In genomic region chr2:11132036-11132671, GRCh38 we compare ENCODE assay signal across 8 cellular contexts. TPM values are rescaled to one million over a fixed set of nuclear protein-coding genes. Genes with fewer than 3 reads are reported as not detected.
A peak's percentile ranks its signal among the peaks of the same experiment; 100 is the strongest.
DNase-seq lines count a peak whose midpoint lies in the region; ATAC-seq, FAIRE-seq and TF ChIP-seq lines count a peak whose summit lies in the region.

No MANE protein-coding gene starts in this region.

- H4K20me1 ChIP-seq in GM23248 (ENCODE audit: insufficient read depth): no peaks in the 10 kb centered on the region
- no peaks in the 10 kb centered on the region for H4K20me1 ChIP-seq in endothelial cell of umbilical vein (replicated peaks; ENCODE audit: control insufficient read depth, extremely low read depth, insufficient read depth, low read length)

- TF ChIP-seq POLR2A in endothelial cell of umbilical vein (IDR thresholded peaks at IDR 0.05; ENCODE audit: low read depth, low read length) (no peak), sigmoid colon (IDR thresholded peaks at IDR 0.05) (no peak)

- WGBS in GM23248 (ENCODE audit: low coverage in 1 of 2, low lambda C conversion rate in 2 of 2, missing lambda C conversion rate in 2 of 2), 2 experiments: 71% methylated on average over 19 of the region's 19 CpGs
- 76 to 78% methylated on average over 19 of the region's 19 CpGs for WGBS in sigmoid colon, 2 donors

- H3K79me2 ChIP-seq in GM23248 (ENCODE audit: insufficient read depth): no peaks in the 10 kb centered on the region
- no peaks in the 10 kb centered on the region for H3K79me2 ChIP-seq in endothelial cell of umbilical vein (ENCODE audit: control insufficient read depth, insufficient read depth, low read length)

- DNase-seq in GM23248: no peak
- DNase-seq in SK-N-MC (ENCODE audit: low read depth, low spot score): no peak
- DNase-seq in endothelial cell of umbilical vein (ENCODE audit: low read depth, low spot score): no peak
- peak; percentile 46 for DNase-seq in sigmoid colon
- no peak for DNase-seq in retina

- no peak for TF ChIP-seq EP300 in sigmoid colon (IDR thresholded peaks at IDR 0.05)

- H3K36me3 ChIP-seq in GM23248 (ENCODE audit: low read depth) (no peaks in the 10 kb centered on the region), SK-N-MC (ENCODE audit: insufficient read depth, low read length) (no peaks in the 10 kb centered on the region), endothelial cell of umbilical vein (ENCODE audit: control insufficient read depth in 2 of 2, extremely low read depth in 1 of 2, insufficient read depth in 2 of 2, low read length in 2 of 2) (no peaks in the 10 kb centered on the region), sigmoid colon (no peaks in the 10 kb centered on the region)

- H3K9me1 ChIP-seq in endothelial cell of umbilical vein (replicated peaks; ENCODE audit: control insufficient read depth, extremely low read depth, insufficient read depth, low read length): no peaks in the 10 kb centered on the region

- intact Hi-C loops in endothelial cell of umbilical vein (cut with micrococcal nuclease): loop anchor here (1.0 to 10.0 kb wide), 7 partner anchors 23 to 613 kb away; partner anchors contain the start of genes LPIN1 and SLC66A3
- intact Hi-C loops in sigmoid colon (cut with DNase I): loop anchor here (1.0 to 5.0 kb wide), 6 partner anchors 60 to 450 kb away; partner anchors contain the start of gene ROCK2

- H3K27me3 ChIP-seq in GM23248 (replicated peaks; ENCODE audit: insufficient read depth) (no peaks in the 10 kb centered on the region), endothelial cell of umbilical vein (ENCODE audit: control insufficient read depth in 2 of 2, insufficient read depth in 2 of 2, low read length in 2 of 2) (peaks cover 7 to 8% of the 10 kb centered on the region in 2 experiments), sigmoid colon (no peaks in the 10 kb centered on the region)

- no peak for ATAC-seq in HG02870 (IDR thresholded peaks at IDR 0.05; ENCODE audit: unreplicated experiment)
- ATAC-seq in HG03039 (IDR thresholded peaks at IDR 0.05; ENCODE audit: unreplicated experiment): no peak
- ATAC-seq in HG03571 (IDR thresholded peaks at IDR 0.05; ENCODE audit: unreplicated experiment): no peak

- H3K4me3 ChIP-seq in GM23248 (peak overlapping the region; percentile 70), SK-N-MC (peak overlapping the region; percentile 73), endothelial cell of umbilical vein (replicated peaks in 1 of 3; ENCODE audit: insufficient read depth in 1 of 3, low read depth in 1 of 3, low read length in 3 of 3) (no peak overlapping the region), sigmoid colon (peak overlapping the region in 2 of 4 donors; percentile 57)

- H3F3A ChIP-seq in GM23248 (ENCODE audit: insufficient read depth): no peaks in the 10 kb centered on the region

- no peaks in the 10 kb centered on the region for H3K9me3 ChIP-seq in GM23248 (ENCODE audit: low read depth)
- no peaks in the 10 kb centered on the region for H3K9me3 ChIP-seq in SK-N-MC (ENCODE audit: low read depth, low read length)
- no peaks in the 10 kb centered on the region for H3K9me3 ChIP-seq in endothelial cell of umbilical vein (replicated peaks; ENCODE audit: control insufficient read depth, insufficient read depth, low read length)
- H3K9me3 ChIP-seq in sigmoid colon: no peaks in the 10 kb centered on the region

- no TSS peak for BruUV-seq in endothelial cell of umbilical vein (replicated peaks; lab: Mats Ljungman, UMichigan)

- no peak overlapping the region for H3K27ac ChIP-seq in GM23248
- no peak overlapping the region for H3K27ac ChIP-seq in SK-N-MC
- no peak overlapping the region for H3K27ac ChIP-seq in endothelial cell of umbilical vein (ENCODE audit: insufficient read depth, low read depth, low read length)
- H3K27ac ChIP-seq in sigmoid colon: peak overlapping the region in 1 of 4 donors; percentile 16

- H3K9ac ChIP-seq in GM23248 (peak overlapping the region; percentile 72; the same call in 1 of the 2 replicates), SK-N-MC (ENCODE audit: insufficient read length) (no peak overlapping the region), endothelial cell of umbilical vein (replicated peaks; ENCODE audit: extremely low read depth, insufficient read depth, low read length) (no peak overlapping the region)

- H3K4me2 ChIP-seq in GM23248 (ENCODE audit: unreplicated experiment) (no peak overlapping the region), endothelial cell of umbilical vein (ENCODE audit: insufficient read depth, low read length) (no peak overlapping the region)

- POLR2A ChIA-PET in endothelial cell of umbilical vein (lab: Charles Lee): interaction anchor here (0.5 to 1.2 kb wide), 3 partner anchors 95 to 334 kb away, joined by 3 to 5 read pairs (median 4); partner anchors contain the start of genes E2F6 and ROCK2

- in situ Hi-C loops in GM23248 (cut with MboI): loop anchor here (10.0 kb wide), 2 partner anchors 313 to 453 kb away; no protein-coding TSS in a partner anchor

- H2AFZ ChIP-seq in GM23248 (peak overlapping the region; percentile 71), endothelial cell of umbilical vein (ENCODE audit: low read depth, low read length) (peak overlapping the region; percentile 55)

- H3K4me1 ChIP-seq in GM23248 (ENCODE audit: insufficient read depth) (peaks cover 6% of the 10 kb centered on the region; the same call in 1 of the 2 replicates), endothelial cell of umbilical vein (ENCODE audit: control insufficient read depth, extremely low read depth, insufficient read depth, low read length) (peaks cover 28% of the 10 kb centered on the region), sigmoid colon (peaks cover 0 to 26% (median 22%) of the 10 kb centered on the region in 4 donors)

- CTCF ChIA-PET in endothelial cell of umbilical vein (lab: Charles Lee): interaction anchor here (0.7 to 22.0 kb wide), 66 partner anchors 8 to 648 kb away, joined by 3 to 738 read pairs (median 6); partner anchors contain the start of genes E2F6, NTSR2, PDIA6 and ROCK2

- no peak for FAIRE-seq in endothelial cell of umbilical vein (lab: Jason Lieb, UNC)

- H3K9me2 ChIP-seq in GM23248 (ENCODE audit: insufficient read depth): no peaks in the 10 kb centered on the region

- TF ChIP-seq CTCF in endothelial cell of umbilical vein (IDR thresholded peaks at IDR 0.05; ENCODE audit: extremely low read depth in 1 of 2, insufficient read depth in 1 of 2, low read depth in 1 of 2, low read length in 2 of 2) (no peak), sigmoid colon (IDR thresholded peaks at IDR 0.05) (no peak)

- dilution Hi-C loops in endothelial cell of umbilical vein (cut with MboI; ENCODE audit: extremely low pct_ligation_motif_present, low sequenced_read_pairs): no loop called here

TF ChIP-seq in endothelial cell of umbilical vein, 7 proteins besides CTCF, POLR2A, EP300 and RAD21:
- TF ChIP-seq MYC (IDR thresholded peaks at IDR 0.05; ENCODE audit: low read depth, low read length) (no peak), POLR2AphosphoS5 (IDR thresholded peaks at IDR 0.05; ENCODE audit: insufficient read depth, low read depth, low read length) (no peak), FOS (IDR thresholded peaks at IDR 0.05; ENCODE audit: borderline replicate concordance, insufficient read depth, low read length) (no peak), MAX (IDR thresholded peaks at IDR 0.05; ENCODE audit: insufficient read depth, insufficient read length) (no peak), JUN (IDR thresholded peaks at IDR 0.05; ENCODE audit: borderline replicate concordance, insufficient read depth, insufficient read length, low read depth) (no peak), GATA2 (IDR thresholded peaks at IDR 0.05; ENCODE audit: insufficient read depth, insufficient read length, low read depth, low read length) (no peak), EZH2 (IDR thresholded peaks at IDR 0.05; ENCODE audit: borderline replicate concordance, low read depth, low read length, severe bottlenecking) (no peak)

RNA-seq across cellular contexts. Expression of gene SLC66A3, which starts 23.1 kb away (rescaled TPM):
- total RNA-seq in GM23248 (2014; rRNA removed; shearing (Covaris generic)): 34.9 and 46.4 TPM in 2 replicates
- polyA plus RNA-seq in GM23248 (2016; fragmentation: Nextera tagmentation; extraction: Ambion mirVana) (46.8 and 53.6 TPM in 2 replicates), endothelial cell of umbilical vein (31.4 and 45.8 TPM in 2 replicates), sigmoid colon (10 to 100 TPM in 2 of 3 donors, 1 to 10 TPM in 1; 6.9 to 12.5 (median 11.4) TPM)
- total RNA-seq in endothelial cell of umbilical vein (14.3 and 16.1 TPM in 2 replicates), sigmoid colon (10 to 100 TPM; 34.3 to 71.7 (median 43.0) TPM)
- 21.4 and 22.3 TPM in 2 replicates for polyA plus RNA-seq in endothelial cell of umbilical vein (2011; cell fraction: cytosol; rRNA removed)
- 11.8 and 13.6 TPM in 2 replicates for polyA plus RNA-seq in endothelial cell of umbilical vein (2011; cell fraction: nucleus; rRNA removed)
- polyA plus RNA-seq in endothelial cell of umbilical vein (2012): 18.1 and 18.3 TPM in 2 replicates
- polyA minus RNA-seq in endothelial cell of umbilical vein: 68.0 and 74.8 TPM in 2 replicates
- 3.3 TPM for polyA minus RNA-seq in endothelial cell of umbilical vein (2011; cell fraction: cytosol; rRNA and poly(A)+ RNA removed)
- polyA minus RNA-seq in endothelial cell of umbilical vein (2011; cell fraction: nucleus; rRNA and poly(A)+ RNA removed): 10.0 and 14.9 TPM in 2 replicates

Comparison
In these comparisons a context has a peak if more than half of its experiments do, and no peak if none do; other contexts are left out.
1. H3K4me3 ChIP-seq: peak in GM23248 (single experiment) and SK-N-MC (single experiment); none in endothelial cell of umbilical vein (0 of 3).